25 cellular contexts compared by ENCODE assay signal in genomic region chr4:25043548-25043947, GRCh38. TPM values are rescaled to one million over a fixed set of nuclear protein-coding genes. Genes with fewer than 3 reads are reported as not detected.
"Had no signal": no experiment of that assay in that cellular context is flagged by ENCODE, and none has a peak within 500 bp of the region (broad histone marks: within the 10 kb centered on the region; RNA-seq: fewer than 3 reads in every experiment).

No MANE protein-coding gene starts in this region.

- ATAC-seq: foreskin keratinocyte; left colon; mucosa of descending colon; stimulated activated effector memory CD8-positive, alpha-beta T cell treated with anti-CD3 and anti-CD28 coated beads, Interleukin-12 subunit alpha, Interleukin-12 subunit beta, amount 100 ng/mL, for 72 hours had no signal

- H3K36me3 ChIP-seq: esophagus muscularis mucosa, heart right ventricle, neutrophil, prostate gland, sigmoid colon, stomach, tibial artery had no signal

- DNase-seq: dermis blood vessel endothelial cell; effector memory CD4-positive, alpha-beta T cell; foreskin keratinocyte; glutamatergic neuron; heart right ventricle; hippocampal formation; left colon; mesenchymal stem cell; mucosa of descending colon; naive B cell; right cardiac atrium; sigmoid colon; stimulated activated CD4-positive, alpha-beta T cell treated with anti-CD3 and anti-CD28 coated beads, Interleukin-2, amount 100 ng/mL, for 24 hours; stimulated activated CD4-positive, alpha-beta T cell treated with anti-CD3 and anti-CD28 coated beads, Interleukin-4, amount 100 ng/mL, for 24 hours; stimulated activated naive CD4-positive, alpha-beta T cell treated with Interleukin-2 at 50 U/mL for 16 hours; stomach; tibial artery had no signal

- H3K9me3 ChIP-seq: esophagus muscularis mucosa, heart right ventricle, mucosa of descending colon, neutrophil, prostate gland, sigmoid colon, stomach, tibial artery had no signal

- H3K4me3 ChIP-seq: coronary artery, esophagus muscularis mucosa, heart right ventricle, mucosa of descending colon, prostate gland, sigmoid colon, stomach, tibial artery had no signal

- H3K4me1 ChIP-seq: foreskin keratinocyte, prostate gland, sigmoid colon, stomach, tibial artery had no signal

- H3K27ac ChIP-seq: coronary artery, esophagus muscularis mucosa, foreskin keratinocyte, heart right ventricle, neutrophil, prostate gland, sigmoid colon, stomach, tibial artery had no signal

- H3K27me3 ChIP-seq: esophagus muscularis mucosa, heart right ventricle, sigmoid colon, stomach, tibial artery had no signal

RNA-seq across cellular contexts. Expression of gene LGI2, which starts 12.8 kb away (rescaled TPM):
- total RNA-seq: dermis blood vessel endothelial cell; endothelial cell of umbilical vein; foreskin keratinocyte; lung microvascular endothelial cell; natural killer cell treated with Interleukin-12 subunit alpha and Interleukin-12 subunit beta and Interleukin-15 and Interleukin-18, amount 100 ng/mL, for 72 hours had no signal
